20 cellular contexts compared by ENCODE assay signal in genomic region chr19:49538643-49539042, GRCh38. TPM values are rescaled to one million over a fixed set of nuclear protein-coding genes. Genes with fewer than 3 reads are reported as not detected.
DNase-seq lines count a peak whose midpoint lies in the region; ATAC-seq and TF ChIP-seq lines count a peak whose summit lies in the region.
"Had no signal": no experiment of that assay in that cellular context is flagged by ENCODE, and none has a peak within 500 bp of the region (broad histone marks: within the 10 kb centered on the region; RNA-seq: fewer than 3 reads in every experiment).

No MANE protein-coding gene starts in this region.

- H3K4me3 Mint-ChIP-seq in IgD-negative memory B cell (peak overlapping the region in 3 of 4 donors; percentile 60 to 86 (median 77)), activated B cell treated with CpG ODN at 0.5 μM for 24 hours (no peak overlapping the region)
- no peak overlapping the region for H3K4me3 Mint-ChIP-seq in stimulated activated memory B cell treated with anti-CD40 and anti-IgM and Interleukin-4, amounts not matched to agents 10 μg/mL and 1 μg/mL and 100 μg/mL, for 72 hours
- no peak overlapping the region for H3K4me3 Mint-ChIP-seq in activated naive CD4-positive, alpha-beta T cell treated with anti-CD3 and anti-CD28 coated beads, Interleukin-2, amount 10 ng/mL, durations not matched to agents 7 days and 5 days
- H3K4me3 Mint-ChIP-seq: CD8-positive, alpha-beta T cell; HFFc6 had no signal

- CTCF ChIA-PET in activated B cell treated with CpG ODN at 0.5 μM for 24 hours (lab: Charles Lee): interaction anchor here (1.9 kb wide), 1 partner anchor 8 kb away, joined by 8 read pairs; no protein-coding TSS in a partner anchor
- CTCF ChIA-PET in activated naive CD4-positive, alpha-beta T cell treated with anti-CD3 and anti-CD28 coated beads, Interleukin-2, amount 10 ng/mL, durations not matched to agents 7 days and 5 days (lab: Charles Lee): no interaction called here

- peak overlapping the region in 10 of 11 experiments; percentile 44 to 81 (median 75); a peak in 17 of 22 replicates for H3K27ac ChIP-seq in BLaER1 treated with 17β-estradiol and CSF1 and Interleukin-3, amounts not matched to agents 10 nM and 100 nM
- H3K27ac ChIP-seq: GM23248, KMS-11 had no signal

- peaks cover 18 to 22% (median 19%) of the 10 kb centered on the region in 3 donors for H3K4me1 Mint-ChIP-seq in IgD-negative memory B cell
- peaks cover 42% of the 10 kb centered on the region for H3K4me1 Mint-ChIP-seq in activated B cell treated with CpG ODN at 0.5 μM for 24 hours
- H3K4me1 Mint-ChIP-seq in stimulated activated memory B cell treated with anti-CD40 and anti-IgM and Interleukin-4, amounts not matched to agents 10 μg/mL and 1 μg/mL and 100 μg/mL, for 72 hours: peaks cover 32% of the 10 kb centered on the region
- H3K4me1 Mint-ChIP-seq in activated naive CD4-positive, alpha-beta T cell treated with anti-CD3 and anti-CD28 coated beads, Interleukin-2, amount 10 ng/mL, durations not matched to agents 7 days and 5 days: peaks cover 28% of the 10 kb centered on the region

- no peak for ATAC-seq in activated B cell treated with CpG ODN at 0.5 μM for 24 hours (ENCODE audit: low read depth)
- no peak for ATAC-seq in stimulated activated memory B cell treated with anti-CD40 and anti-IgM and Interleukin-4, amounts not matched to agents 10 μg/mL and 1 μg/mL and 100 μg/mL, for 72 hours
- ATAC-seq: CD8-positive, alpha-beta T cell; HepG2 had no signal

- H3K9me3 ChIP-seq in BLaER1 treated with 17β-estradiol and CSF1 and Interleukin-3, amounts not matched to agents 10 nM and 100 nM (replicated peaks in 1 of 11): no peaks in the 10 kb centered on the region
- H3K9me3 ChIP-seq in HAP-1: no peaks in the 10 kb centered on the region

- H3K27me3 ChIP-seq in BLaER1 treated with 17β-estradiol and CSF1 and Interleukin-3, amounts not matched to agents 10 nM and 100 nM: peaks cover 0 to 19% (median 7%) of the 10 kb centered on the region in 11 experiments; a peak in 9 of 22 replicates
- H3K27me3 ChIP-seq in HAP-1 (ENCODE audit: low read depth): no peaks in the 10 kb centered on the region

- TF ChIP-seq CTCF in activated B cell treated with CpG ODN at 0.5 μM for 24 hours (IDR thresholded peaks at IDR 0.05): no peak

- DNase-seq in activated B cell treated with CpG ODN at 0.5 μM for 24 hours (no peak), hippocampal formation (lab: John Stamatoyannopoulos, UW) (no peak), HAP-1 (ENCODE audit: low spot score in 2 of 2) (no peak)
- DNase-seq in activated naive CD4-positive, alpha-beta T cell treated with anti-CD3 and anti-CD28 coated beads, Interleukin-2, amount 10 ng/mL, durations not matched to agents 7 days and 5 days: no peak
- DNase-seq: ACHN; Calu3; CD8-positive, alpha-beta T cell; DMS 273 treated with DMSO at 0.1 percent for 48 hours; DMS53; DND-41; EL; GM23248; HCEC 1CT; HFFc6 had no signal

- peak overlapping the region in 10 of 11 experiments; percentile 39 to 73 (median 60); a peak in 14 of 22 replicates for H3K9ac ChIP-seq in BLaER1 treated with 17β-estradiol and CSF1 and Interleukin-3, amounts not matched to agents 10 nM and 100 nM
- H3K9ac ChIP-seq: GM23248, KMS-11 had no signal

- H3K27me3 Mint-ChIP-seq in IgD-negative memory B cell (no peaks in the 10 kb centered on the region), activated B cell treated with CpG ODN at 0.5 μM for 24 hours (no peaks in the 10 kb centered on the region)
- no peaks in the 10 kb centered on the region for H3K27me3 Mint-ChIP-seq in stimulated activated memory B cell treated with anti-CD40 and anti-IgM and Interleukin-4, amounts not matched to agents 10 μg/mL and 1 μg/mL and 100 μg/mL, for 72 hours
- peaks cover 10% of the 10 kb centered on the region for H3K27me3 Mint-ChIP-seq in activated naive CD4-positive, alpha-beta T cell treated with anti-CD3 and anti-CD28 coated beads, Interleukin-2, amount 10 ng/mL, durations not matched to agents 7 days and 5 days

- H3K36me3 Mint-ChIP-seq in IgD-negative memory B cell (no peaks in the 10 kb centered on the region), activated B cell treated with CpG ODN at 0.5 μM for 24 hours (ENCODE audit: low read depth) (no peaks in the 10 kb centered on the region)
- H3K36me3 Mint-ChIP-seq in stimulated activated memory B cell treated with anti-CD40 and anti-IgM and Interleukin-4, amounts not matched to agents 10 μg/mL and 1 μg/mL and 100 μg/mL, for 72 hours: no peaks in the 10 kb centered on the region
- peaks cover 1% of the 10 kb centered on the region for H3K36me3 Mint-ChIP-seq in activated naive CD4-positive, alpha-beta T cell treated with anti-CD3 and anti-CD28 coated beads, Interleukin-2, amount 10 ng/mL, durations not matched to agents 7 days and 5 days
- H3K36me3 Mint-ChIP-seq: CD8-positive, alpha-beta T cell had no signal

- H3K9me3 Mint-ChIP-seq in IgD-negative memory B cell (no peaks in the 10 kb centered on the region), activated B cell treated with CpG ODN at 0.5 μM for 24 hours (no peaks in the 10 kb centered on the region)
- no peaks in the 10 kb centered on the region for H3K9me3 Mint-ChIP-seq in stimulated activated memory B cell treated with anti-CD40 and anti-IgM and Interleukin-4, amounts not matched to agents 10 μg/mL and 1 μg/mL and 100 μg/mL, for 72 hours
- H3K9me3 Mint-ChIP-seq in activated naive CD4-positive, alpha-beta T cell treated with anti-CD3 and anti-CD28 coated beads, Interleukin-2, amount 10 ng/mL, durations not matched to agents 7 days and 5 days: no peaks in the 10 kb centered on the region
- H3K9me3 Mint-ChIP-seq: CD8-positive, alpha-beta T cell; HFFc6 had no signal

- H3K4me3 ChIP-seq in BLaER1 treated with 17β-estradiol and CSF1 and Interleukin-3, amounts not matched to agents 10 nM and 100 nM: no peak overlapping the region
- no peak overlapping the region for H3K4me3 ChIP-seq in HAP-1
- H3K4me3 ChIP-seq: GM23248 had no signal

- peaks cover 0 to 20% (median 8%) of the 10 kb centered on the region in 11 experiments; a peak in 10 of 22 replicates for H4K20me1 ChIP-seq in BLaER1 treated with 17β-estradiol and CSF1 and Interleukin-3, amounts not matched to agents 10 nM and 100 nM

- in situ Hi-C loops in HAP-1 (cut with MboI; ENCODE audit: low sequenced_read_pairs): no loop called here

- H3K4me1 ChIP-seq in BLaER1 treated with 17β-estradiol and CSF1 and Interleukin-3, amounts not matched to agents 10 nM and 100 nM: peaks cover 42 to 64% (median 57%) of the 10 kb centered on the region in 10 experiments
- peaks cover 3% of the 10 kb centered on the region for H3K4me1 ChIP-seq in HAP-1

- POLR2A ChIA-PET in activated B cell treated with CpG ODN at 0.5 μM for 24 hours (lab: Charles Lee): interaction anchor here (0.8 to 2.0 kb wide), 3 partner anchors 12 to 43 kb away, joined by 3 to 6 read pairs (median 5); partner anchors contain the start of genes FCGRT and RPS11

- intact Hi-C loops in activated B cell treated with CpG ODN at 0.5 μM for 24 hours (cut with micrococcal nuclease): no loop called here

- peak overlapping the region; percentile 70 to 100 (median 78); a peak in 21 of 22 replicates for H3K4me2 ChIP-seq in BLaER1 treated with 17β-estradiol and CSF1 and Interleukin-3, amounts not matched to agents 10 nM and 100 nM
- H3K4me2 ChIP-seq: KMS-11 had no signal

- H3K27ac Mint-ChIP-seq in IgD-negative memory B cell (peak overlapping the region; percentile 92 to 94 (median 93)), activated B cell treated with CpG ODN at 0.5 μM for 24 hours (peak overlapping the region; percentile 53)
- H3K27ac Mint-ChIP-seq in stimulated activated memory B cell treated with anti-CD40 and anti-IgM and Interleukin-4, amounts not matched to agents 10 μg/mL and 1 μg/mL and 100 μg/mL, for 72 hours: peak overlapping the region; percentile 79
- H3K27ac Mint-ChIP-seq in activated naive CD4-positive, alpha-beta T cell treated with anti-CD3 and anti-CD28 coated beads, Interleukin-2, amount 10 ng/mL, durations not matched to agents 7 days and 5 days: no peak overlapping the region
- H3K27ac Mint-ChIP-seq: CD8-positive, alpha-beta T cell; HFFc6 had no signal

- peaks cover 0 to 69% (median 0%) of the 10 kb centered on the region in 11 experiments; a peak in 10 of 22 replicates for H3K36me3 ChIP-seq in BLaER1 treated with 17β-estradiol and CSF1 and Interleukin-3, amounts not matched to agents 10 nM and 100 nM
- H3K36me3 ChIP-seq in HAP-1 (replicated peaks): no peaks in the 10 kb centered on the region

RNA-seq across cellular contexts. Expression of gene RCN3, which starts 10.8 kb away (rescaled TPM):
- 3.1 TPM for polyA plus RNA-seq in IgD-negative memory B cell
- total RNA-seq in activated B cell treated with CpG ODN at 0.5 μM for 24 hours: 0.89 and 1.1 TPM in 2 replicates

RNA-seq across cellular contexts. Expression of gene FCGRT, which starts 26.2 kb away (rescaled TPM):
- 60.8 TPM for polyA plus RNA-seq in IgD-negative memory B cell
- 17.4 and 18.8 TPM in 2 replicates for total RNA-seq in activated B cell treated with CpG ODN at 0.5 μM for 24 hours

RNA-seq across cellular contexts. Expression of gene NOSIP, which starts 41.7 kb away (rescaled TPM):
- 144 TPM for polyA plus RNA-seq in IgD-negative memory B cell
- 49.9 and 54.8 TPM in 2 replicates for total RNA-seq in activated B cell treated with CpG ODN at 0.5 μM for 24 hours

RNA-seq across cellular contexts. Expression of gene RPS11, which starts 42.4 kb away (rescaled TPM):
- 3,702 TPM for polyA plus RNA-seq in IgD-negative memory B cell
- total RNA-seq in activated B cell treated with CpG ODN at 0.5 μM for 24 hours: 3,758 and 4,733 TPM in 2 replicates

RNA-seq across cellular contexts. Expression of gene PRRG2, which starts 42.5 kb away (rescaled TPM):
- 0.26 TPM for polyA plus RNA-seq in IgD-negative memory B cell
- total RNA-seq in activated B cell treated with CpG ODN at 0.5 μM for 24 hours: 1.8 and 2.2 TPM in 2 replicates
- total RNA-seq: G401, GM23248 had no signal

Comparison
In these comparisons a context has a peak if more than half of its experiments do, and no peak if none do; other contexts are left out.
1. H3K4me3 Mint-ChIP-seq: peak in IgD-negative memory B cell (3 of 4); none in activated B cell treated with CpG ODN at 0.5 μM for 24 hours (single experiment), stimulated activated memory B cell treated with anti-CD40 and anti-IgM and Interleukin-4, amounts not matched to agents 10 μg/mL and 1 μg/mL and 100 μg/mL, for 72 hours (single experiment) and activated naive CD4-positive, alpha-beta T cell treated with anti-CD3 and anti-CD28 coated beads, Interleukin-2, amount 10 ng/mL, durations not matched to agents 7 days and 5 days (single experiment).